Comparison of ENCODE assay signal across 8 cellular contexts in the genomic region with DNA sequence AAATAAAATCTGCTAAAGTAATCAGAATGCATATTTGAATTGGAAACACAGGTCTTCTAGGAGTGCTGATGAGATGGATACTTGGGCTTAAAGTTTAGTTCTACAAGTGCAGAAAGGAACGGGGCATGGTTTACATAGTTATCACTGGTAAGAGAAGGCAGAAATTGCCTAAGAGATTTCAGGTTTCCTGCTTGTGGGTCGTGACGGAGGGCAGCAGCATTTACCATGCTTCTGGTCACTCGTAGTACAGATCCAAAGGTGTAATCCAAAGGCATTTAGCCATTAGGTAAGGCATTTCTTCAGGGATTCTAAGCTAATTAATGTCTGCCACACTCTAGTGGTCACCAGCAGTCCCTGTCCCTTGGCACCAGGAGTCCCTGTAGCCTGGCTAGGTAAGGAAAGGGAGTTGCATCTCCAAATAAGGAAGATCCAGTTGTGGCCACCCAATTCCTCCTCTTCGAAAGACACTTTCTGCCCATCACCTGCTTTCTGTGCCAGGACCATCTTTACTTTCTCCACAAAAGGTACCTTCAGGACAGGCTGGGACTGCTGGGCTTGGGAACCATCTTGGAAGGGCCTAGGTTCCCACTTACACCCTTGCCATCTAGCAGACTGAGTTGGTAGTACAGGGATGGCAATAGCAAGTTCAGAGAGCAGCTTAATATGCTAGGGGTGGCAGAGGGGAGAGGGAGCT. TPM values are rescaled to one million over a fixed set of nuclear protein-coding genes. Genes with fewer than 3 reads are reported as not detected.
A peak's percentile ranks its signal among the peaks of the same experiment; 100 is the strongest.
DNase-seq lines count a peak whose midpoint lies in the region; ATAC-seq and TF ChIP-seq lines count a peak whose summit lies in the region.
"Had no signal": no experiment of that assay in that cellular context is flagged by ENCODE, and none has a peak within 500 bp of the region (broad histone marks: within the 10 kb centered on the region; RNA-seq: fewer than 3 reads in every experiment).

No MANE protein-coding gene starts in this region.

- in situ Hi-C loops in HAP-1 (cut with MboI; ENCODE audit: low sequenced_read_pairs) = no loop called here

- H3K9me3 ChIP-seq in HAP-1 (no peaks in the 10 kb centered on the region), SK-N-MC (ENCODE audit: low read depth, low read length) (no peaks in the 10 kb centered on the region), smooth muscle cell (replicated peaks; ENCODE audit: low read depth) (no peaks in the 10 kb centered on the region)

- H3K27ac ChIP-seq in SK-N-MC = peak overlapping the region; percentile 44; the same call in 1 of the 2 replicates
- H3K27ac ChIP-seq in smooth muscle cell (ENCODE audit: low read depth) = peak overlapping the region; percentile 98

- DNase-seq in HAP-1 (ENCODE audit: low spot score in 2 of 2) (no peak), SK-N-MC (ENCODE audit: low read depth, low spot score) (no peak), fibroblast of the aortic adventitia (ENCODE audit: low read depth) (no peak), smooth muscle cell (lab: John Stamatoyannopoulos, UW; ENCODE audit: unreplicated experiment) (no peak), cortex of kidney (lab: John Stamatoyannopoulos, UW) (no peak)

- ATAC-seq in GM21423 (IDR thresholded peaks at IDR 0.05; ENCODE audit: unreplicated experiment) (no peak), HG03135 (IDR thresholded peaks at IDR 0.05; ENCODE audit: unreplicated experiment) (no peak)

- TF ChIP-seq CTCF in fibroblast of the aortic adventitia (IDR thresholded peaks at IDR 0.05; ENCODE audit: insufficient read depth, low read length) (no peak), smooth muscle cell (IDR thresholded peaks at IDR 0.05; ENCODE audit: borderline replicate concordance, insufficient read depth, poor library complexity, severe bottlenecking) (no peak)

- H3K36me3 ChIP-seq in HAP-1 (replicated peaks) = no peaks in the 10 kb centered on the region
- H3K36me3 ChIP-seq in SK-N-MC (ENCODE audit: insufficient read depth, low read length) = no peaks in the 10 kb centered on the region
- no peaks in the 10 kb centered on the region for H3K36me3 ChIP-seq in smooth muscle cell (ENCODE audit: low read depth)

- peaks cover 14% of the 10 kb centered on the region for H3K4me1 ChIP-seq in HAP-1
- peaks cover 11% of the 10 kb centered on the region for H3K4me1 ChIP-seq in smooth muscle cell (ENCODE audit: low read depth)

- H3K9ac ChIP-seq in SK-N-MC (ENCODE audit: insufficient read length) (peak overlapping the region; percentile 97), smooth muscle cell (ENCODE audit: low read depth) (peak overlapping the region; percentile 87)

- 69% methylated on average over 5 of the region's 5 CpGs for WGBS in smooth muscle cell (ENCODE audit: low lambda C conversion rate)

- H2AFZ ChIP-seq in smooth muscle cell (ENCODE audit: low read depth) = peak overlapping the region; percentile 95

- H3K27me3 ChIP-seq in HAP-1 (ENCODE audit: low read depth) (no peaks in the 10 kb centered on the region), smooth muscle cell (ENCODE audit: low read depth) (no peaks in the 10 kb centered on the region)

- H3K4me3 ChIP-seq in HAP-1 = peak overlapping the region; percentile 78
- peak overlapping the region; percentile 94 for H3K4me3 ChIP-seq in SK-N-MC
- H3K4me3 ChIP-seq in fibroblast of the aortic adventitia (ENCODE audit: low read depth, low read length) = peak overlapping the region; percentile 96
- H3K4me3 ChIP-seq in smooth muscle cell = peak overlapping the region; percentile 98

- peak overlapping the region; percentile 98 for H3K4me2 ChIP-seq in smooth muscle cell

- peaks cover 20% of the 10 kb centered on the region for H3K79me2 ChIP-seq in smooth muscle cell (ENCODE audit: low read depth)

- H4K20me1 ChIP-seq in smooth muscle cell (ENCODE audit: low read depth) = no peaks in the 10 kb centered on the region

- H3F3A ChIP-seq in smooth muscle cell (ENCODE audit: low read depth) = peaks cover 3% of the 10 kb centered on the region

RNA-seq across cellular contexts. Expression of gene GSTZ1, which starts 1.5 kb away (rescaled TPM):
- total RNA-seq in fibroblast of the aortic adventitia (ENCODE audit: low replicate concordance) (19.3 and 19.9 TPM in 2 replicates), smooth muscle cell (15.1 and 29.1 TPM in 2 replicates)
- 17.0 and 26.9 TPM in 2 replicates for polyA plus RNA-seq in smooth muscle cell

RNA-seq across cellular contexts. Expression of gene POMT2, which starts 1.7 kb away (rescaled TPM):
- total RNA-seq in fibroblast of the aortic adventitia (ENCODE audit: low replicate concordance) (15.2 and 22.9 TPM in 2 replicates), smooth muscle cell (15.9 and 22.5 TPM in 2 replicates)
- 39.8 and 52.8 TPM in 2 replicates for polyA plus RNA-seq in smooth muscle cell

RNA-seq across cellular contexts. Expression of gene NGB, which starts 51.4 kb away (rescaled TPM):
- total RNA-seq in fibroblast of the aortic adventitia (ENCODE audit: low replicate concordance) (not detected in 2 replicates), smooth muscle cell (not detected in 2 replicates)
- polyA plus RNA-seq in smooth muscle cell = not detected in 2 replicates
- total RNA-seq: myocyte had no signal

RNA-seq across cellular contexts. Expression of gene TMED8, which starts 54.5 kb away (rescaled TPM):
- 7.4 and 14.5 TPM in 2 replicates for total RNA-seq in fibroblast of the aortic adventitia (ENCODE audit: low replicate concordance)
- 12.2 and 16.0 TPM in 2 replicates for total RNA-seq in smooth muscle cell
- polyA plus RNA-seq in smooth muscle cell = 3.9 and 4.5 TPM in 2 replicates

RNA-seq across cellular contexts. Expression of gene SAMD15, which starts 54.8 kb away (rescaled TPM):
- total RNA-seq in fibroblast of the aortic adventitia (ENCODE audit: low replicate concordance) (2.0 and 3.6 TPM in 2 replicates), smooth muscle cell (1.1 TPM in 2 replicates)
- polyA plus RNA-seq in smooth muscle cell = 0.49 TPM in 1 of 2 replicates, not detected in the other
